ENCODE assay signal across 8 cellular contexts in genomic region chr10:123583639-123584418, GRCh38.
DNase-seq lines count a peak whose midpoint lies in the region; ATAC-seq and TF ChIP-seq lines count a peak whose summit lies in the region.

No MANE protein-coding gene starts in this region.

- CTCF ChIA-PET in AG04449 (lab: Yijun Ruan, JAX): interaction anchor here (0.5 to 12.0 kb wide), 16 partner anchors 11 to 806 kb away, joined by 3 to 311 read pairs (median 6); no protein-coding TSS in a partner anchor

- H3K4me3 ChIP-seq in AG04449 (ENCODE audit: low read depth, low read length) (no peak overlapping the region), ascending aorta (peak overlapping the region in 1 of 2 donors; percentile 37), retinal pigment epithelial cell (ENCODE audit: low read length) (no peak overlapping the region)

- no peaks in the 10 kb centered on the region for H3K27me3 ChIP-seq in ascending aorta

- peaks cover 3 to 10% of the 10 kb centered on the region in 2 donors for H3K4me1 ChIP-seq in ascending aorta

- TF ChIP-seq CTCF in AG04449 (IDR thresholded peaks at IDR 0.05; ENCODE audit: insufficient read depth, low read length, missing control alignments): peak; percentile 89
- TF ChIP-seq CTCF in GM12874 (IDR thresholded peaks at IDR 0.05; ENCODE audit: insufficient read depth, low read depth, low read length): peak; percentile 76
- TF ChIP-seq CTCF in ascending aorta (IDR thresholded peaks at IDR 0.05): peak; percentile 79 to 84 (median 82)
- peak; percentile 88 for TF ChIP-seq CTCF in retinal pigment epithelial cell (conservative IDR thresholded peaks at IDR 0.05; ENCODE audit: low read depth, low read length)

- intact Hi-C loops in ascending aorta (cut with DNase I): loop anchor here (2.0 to 10.0 kb wide), 4 partner anchors 183 to 801 kb away; no protein-coding TSS in a partner anchor

- no peaks in the 10 kb centered on the region for H3K36me3 ChIP-seq in ascending aorta

- H3K27ac ChIP-seq in ascending aorta: peak overlapping the region in 1 of 2 donors; percentile 43

- peak; percentile 36 for DNase-seq in AG04449 (ENCODE audit: low read depth, low spot score)
- DNase-seq in NCI-H2196 (lab: John Stamatoyannopoulos, UW; ENCODE audit: unreplicated experiment): peak; percentile 62
- DNase-seq in ascending aorta (ENCODE audit: low spot score in 2 of 2): peak; percentile 77 to 95
- peak; percentile 53 for DNase-seq in hepatic stellate cell (ENCODE audit: low spot score)
- peak; percentile 17 for DNase-seq in retinal pigment epithelial cell (ENCODE audit: low read depth)

- POLR2A ChIA-PET in AG04449 (lab: Yijun Ruan, JAX): no interaction called here

- ATAC-seq in GM18858 (IDR thresholded peaks at IDR 0.05; ENCODE audit: unreplicated experiment) (no peak), HG02642 (IDR thresholded peaks at IDR 0.05; ENCODE audit: poor library complexity, unreplicated experiment) (no peak)

- H3K9me3 ChIP-seq in ascending aorta: no peaks in the 10 kb centered on the region

Comparison
In these comparisons a context has a peak if more than half of its experiments do, and no peak if none do; other contexts are left out.
1. DNase-seq: peak in every context shown above with its lines; median percentile 86 in ascending aorta; 62 in NCI-H2196; 53 in hepatic stellate cell; 36 in AG04449; 17 in retinal pigment epithelial cell.